ENCODE assay signal across 1 cellular context in genomic region chr1:47624531-47624930, GRCh38.
TF ChIP-seq lines count a peak whose summit lies in the region.

No MANE protein-coding gene starts in this region.

TF ChIP-seq in liver, 16 proteins besides CTCF, POLR2A, EP300 and RAD21 (continued from another document):
- TF ChIP-seq, protein P1, sequence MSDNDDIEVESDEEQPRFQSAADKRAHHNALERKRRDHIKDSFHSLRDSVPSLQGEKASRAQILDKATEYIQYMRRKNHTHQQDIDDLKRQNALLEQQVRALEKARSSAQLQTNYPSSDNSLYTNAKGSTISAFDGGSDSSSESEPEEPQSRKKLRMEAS (IDR thresholded peaks at IDR 0.05) = no peak
- TF ChIP-seq GABPA (IDR thresholded peaks at IDR 0.05 in 1 of 2, conservative IDR thresholded peaks at IDR 0.05 in 1 of 2) (no peak), YY1 (IDR thresholded peaks at IDR 0.05) (no peak), TAF1 (conservative IDR thresholded peaks at IDR 0.05) (no peak), JUND (IDR thresholded peaks at IDR 0.05) (no peak)
